In the genomic region with DNA sequence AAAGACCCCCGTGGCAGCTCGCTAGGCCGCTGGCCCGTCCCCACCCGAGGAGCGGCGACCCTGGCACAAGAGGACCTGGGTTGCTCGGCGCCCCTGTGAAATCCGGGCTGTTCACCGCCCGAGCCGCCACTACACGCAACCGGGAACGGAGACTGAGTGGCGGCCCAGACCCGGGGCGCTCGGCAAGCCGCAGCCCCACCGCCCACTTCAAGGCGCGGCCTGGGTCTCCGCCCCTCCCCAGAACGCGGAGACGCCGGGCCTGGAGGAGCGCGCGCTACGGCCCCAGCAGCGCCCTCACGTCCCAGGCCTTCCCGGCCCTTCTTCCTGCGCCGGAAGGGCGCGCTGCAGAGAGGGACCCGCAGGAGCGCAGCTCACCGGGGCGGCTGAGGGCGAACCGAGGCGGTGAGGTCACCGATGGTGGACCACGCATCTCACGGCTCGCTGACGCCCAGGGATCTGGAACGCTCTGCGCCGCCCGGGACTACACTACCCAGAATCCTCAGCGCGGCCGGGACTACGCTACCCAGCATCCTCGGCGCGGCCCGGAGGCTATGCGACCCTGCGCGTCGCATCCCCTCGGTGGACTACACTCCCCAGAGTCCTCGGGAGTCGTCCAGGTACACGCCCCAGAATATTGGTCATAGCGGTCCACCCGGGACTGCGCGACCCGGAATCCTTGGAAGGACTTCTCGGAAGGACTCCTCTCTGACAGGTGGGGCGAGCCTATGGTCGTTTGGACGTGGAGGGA, we compare ENCODE assay signal across 1 cellular context.
A peak's percentile ranks its signal among the peaks of the same experiment; 100 is the strongest.
TF ChIP-seq lines count a peak whose summit lies in the region.

Gene ZNF337, minus strand, starts transcription at position 470 of the 748 bp plus-strand sequence. CDS start 10,436 bp downstream, outside the sequence.

TF ChIP-seq in HepG2, 621 proteins besides CTCF, POLR2A, EP300 and RAD21 (continued from another document and continues in another):
- TF ChIP-seq ZBTB4 (CRISPR knock-in tag; IDR thresholded peaks at IDR 0.05; ENCODE audit: borderline replicate concordance) (peak; percentile 87; the same call in 1 of the 2 replicates), ZNF414 (CRISPR knock-in tag; IDR thresholded peaks at IDR 0.05) (peak; percentile 100), TBP (CRISPR knock-in tag; IDR thresholded peaks at IDR 0.05) (peak; percentile 99), HNRNPH1 (optimal IDR thresholded peaks at IDR 0.05; ENCODE audit: low read depth, low read length) (no peak), RELA (CRISPR knock-in tag; IDR thresholded peaks at IDR 0.05) (peak; percentile 90), AHDC1 (CRISPR knock-in tag; IDR thresholded peaks at IDR 0.05; ENCODE audit: borderline replicate concordance) (peak; percentile 89), ZNF30 (CRISPR knock-in tag; IDR thresholded peaks at IDR 0.05) (peak; percentile 94), WIZ (CRISPR knock-in tag; IDR thresholded peaks at IDR 0.05) (peak; percentile 90), ZMYM3 (CRISPR knock-in tag; IDR thresholded peaks at IDR 0.05) (peak; percentile 92), ZNF33B (CRISPR knock-in tag; IDR thresholded peaks at IDR 0.05) (peak; percentile 90), ZNF512 (CRISPR knock-in tag; IDR thresholded peaks at IDR 0.05) (peak; percentile 81), ELF3 (CRISPR knock-in tag; IDR thresholded peaks at IDR 0.05) (peak; percentile 88; the same call in 1 of the 2 replicates), SUZ12 (IDR thresholded peaks at IDR 0.05; ENCODE audit: low read depth, low read length) (peak; percentile 99), PHF8 (CRISPR knock-in tag; IDR thresholded peaks at IDR 0.05) (peak; percentile 100), NFATC3 (CRISPR knock-in tag; IDR thresholded peaks at IDR 0.05) (no peak), SYNCRIP (IDR thresholded peaks at IDR 0.05; ENCODE audit: insufficient read depth, low read depth, low read length) (no peak), ZNF780A (CRISPR knock-in tag; IDR thresholded peaks at IDR 0.05) (no peak), NONO (IDR thresholded peaks at IDR 0.05) (no peak), NONO (CRISPR knock-in tag; conservative IDR thresholded peaks at IDR 0.05) (peak; percentile 96), ZSCAN25 (CRISPR knock-in tag; IDR thresholded peaks at IDR 0.05) (peak; percentile 82), KDM3A (CRISPR knock-in tag; IDR thresholded peaks at IDR 0.05; ENCODE audit: low read depth) (peak; percentile 99), ZNF562 (CRISPR knock-in tag; IDR thresholded peaks at IDR 0.05; ENCODE audit: borderline replicate concordance) (no peak), ETV5 (CRISPR knock-in tag; IDR thresholded peaks at IDR 0.05; ENCODE audit: borderline replicate concordance) (peak; percentile 96)
- TF ChIP-seq, protein P1, sequence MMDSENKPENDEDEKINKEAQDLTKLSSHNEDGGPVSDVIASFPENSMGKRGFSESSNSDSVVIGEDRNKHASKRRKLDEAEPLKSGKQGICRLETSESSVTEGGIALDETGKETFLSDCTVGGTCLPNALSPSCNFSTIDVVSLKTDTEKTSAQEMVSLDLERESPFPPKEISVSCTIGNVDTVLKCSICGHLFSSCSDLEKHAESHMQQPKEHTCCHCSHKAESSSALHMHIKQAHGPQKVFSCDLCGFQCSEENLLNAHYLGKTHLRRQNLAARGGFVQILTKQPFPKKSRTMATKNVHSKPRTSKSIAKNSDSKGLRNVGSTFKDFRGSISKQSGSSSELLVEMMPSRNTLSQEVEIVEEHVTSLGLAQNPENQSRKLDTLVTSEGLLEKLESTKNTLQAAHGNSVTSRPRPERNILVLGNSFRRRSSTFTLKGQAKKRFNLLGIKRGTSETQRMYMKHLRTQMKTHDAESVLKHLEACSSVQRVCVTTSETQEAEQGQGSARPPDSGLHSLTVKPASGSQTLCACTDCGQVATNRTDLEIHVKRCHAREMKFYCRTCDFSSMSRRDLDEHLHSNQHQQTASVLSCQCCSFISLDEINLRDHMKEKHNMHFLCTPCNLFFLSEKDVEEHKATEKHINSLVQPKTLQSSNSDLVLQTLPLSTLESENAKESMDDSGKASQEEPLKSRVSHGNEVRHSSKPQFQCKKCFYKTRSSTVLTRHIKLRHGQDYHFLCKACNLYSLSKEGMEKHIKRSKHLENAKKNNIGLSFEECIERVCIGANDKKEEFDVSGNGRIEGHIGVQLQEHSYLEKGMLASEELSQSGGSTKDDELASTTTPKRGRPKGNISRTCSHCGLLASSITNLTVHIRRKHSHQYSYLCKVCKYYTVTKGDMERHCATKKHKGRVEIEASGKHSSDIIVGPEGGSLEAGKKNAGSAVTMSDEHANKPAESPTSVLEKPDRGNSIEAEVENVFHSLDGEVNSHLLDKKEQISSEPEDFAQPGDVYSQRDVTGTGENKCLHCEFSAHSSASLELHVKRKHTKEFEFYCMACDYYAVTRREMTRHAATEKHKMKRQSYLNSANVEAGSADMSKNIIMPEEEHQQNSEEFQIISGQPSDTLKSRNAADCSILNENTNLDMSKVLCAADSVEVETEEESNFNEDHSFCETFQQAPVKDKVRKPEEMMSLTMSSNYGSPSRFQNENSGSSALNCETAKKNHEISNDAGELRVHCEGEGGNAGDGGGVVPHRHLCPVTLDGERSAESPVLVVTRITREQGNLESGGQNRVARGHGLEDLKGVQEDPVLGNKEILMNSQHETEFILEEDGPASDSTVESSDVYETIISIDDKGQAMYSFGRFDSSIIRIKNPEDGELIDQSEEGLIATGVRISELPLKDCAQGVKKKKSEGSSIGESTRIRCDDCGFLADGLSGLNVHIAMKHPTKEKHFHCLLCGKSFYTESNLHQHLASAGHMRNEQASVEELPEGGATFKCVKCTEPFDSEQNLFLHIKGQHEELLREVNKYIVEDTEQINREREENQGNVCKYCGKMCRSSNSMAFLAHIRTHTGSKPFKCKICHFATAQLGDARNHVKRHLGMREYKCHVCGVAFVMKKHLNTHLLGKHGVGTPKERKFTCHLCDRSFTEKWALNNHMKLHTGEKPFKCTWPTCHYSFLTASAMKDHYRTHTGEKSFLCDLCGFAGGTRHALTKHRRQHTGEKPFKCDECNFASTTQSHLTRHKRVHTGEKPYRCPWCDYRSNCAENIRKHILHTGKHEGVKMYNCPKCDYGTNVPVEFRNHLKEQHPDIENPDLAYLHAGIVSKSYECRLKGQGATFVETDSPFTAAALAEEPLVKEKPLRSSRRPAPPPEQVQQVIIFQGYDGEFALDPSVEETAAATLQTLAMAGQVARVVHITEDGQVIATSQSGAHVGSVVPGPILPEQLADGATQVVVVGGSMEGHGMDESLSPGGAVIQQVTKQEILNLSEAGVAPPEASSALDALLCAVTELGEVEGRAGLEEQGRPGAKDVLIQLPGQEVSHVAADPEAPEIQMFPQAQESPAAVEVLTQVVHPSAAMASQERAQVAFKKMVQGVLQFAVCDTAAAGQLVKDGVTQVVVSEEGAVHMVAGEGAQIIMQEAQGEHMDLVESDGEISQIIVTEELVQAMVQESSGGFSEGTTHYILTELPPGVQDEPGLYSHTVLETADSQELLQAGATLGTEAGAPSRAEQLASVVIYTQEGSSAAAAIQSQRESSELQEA (CRISPR knock-in tag; IDR thresholded peaks at IDR 0.05; ENCODE audit: not compliant biosample characterization), result peak; percentile 97
- TF ChIP-seq, protein P2, sequence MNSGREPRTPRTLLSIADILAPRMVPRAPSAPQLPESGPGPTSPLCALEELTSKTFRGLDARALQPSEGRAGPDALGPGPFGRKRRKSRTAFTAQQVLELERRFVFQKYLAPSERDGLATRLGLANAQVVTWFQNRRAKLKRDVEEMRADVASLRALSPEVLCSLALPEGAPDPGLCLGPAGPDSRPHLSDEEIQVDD (CRISPR knock-in tag; IDR thresholded peaks at IDR 0.05; ENCODE audit: borderline replicate concordance), result peak; percentile 92; the same call in 1 of the 2 replicates
- TF ChIP-seq, protein P3, sequence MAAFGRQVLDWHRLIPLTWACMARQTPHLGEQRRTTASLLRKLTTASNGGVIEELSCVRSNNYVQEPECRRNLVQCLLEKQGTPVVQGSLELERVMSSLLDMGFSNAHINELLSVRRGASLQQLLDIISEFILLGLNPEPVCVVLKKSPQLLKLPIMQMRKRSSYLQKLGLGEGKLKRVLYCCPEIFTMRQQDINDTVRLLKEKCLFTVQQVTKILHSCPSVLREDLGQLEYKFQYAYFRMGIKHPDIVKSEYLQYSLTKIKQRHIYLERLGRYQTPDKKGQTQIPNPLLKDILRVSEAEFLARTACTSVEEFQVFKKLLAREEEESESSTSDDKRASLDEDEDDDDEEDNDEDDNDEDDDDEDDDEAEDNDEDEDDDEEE (CRISPR knock-in tag; IDR thresholded peaks at IDR 0.05), result peak; percentile 100
- TF ChIP-seq, protein P4, sequence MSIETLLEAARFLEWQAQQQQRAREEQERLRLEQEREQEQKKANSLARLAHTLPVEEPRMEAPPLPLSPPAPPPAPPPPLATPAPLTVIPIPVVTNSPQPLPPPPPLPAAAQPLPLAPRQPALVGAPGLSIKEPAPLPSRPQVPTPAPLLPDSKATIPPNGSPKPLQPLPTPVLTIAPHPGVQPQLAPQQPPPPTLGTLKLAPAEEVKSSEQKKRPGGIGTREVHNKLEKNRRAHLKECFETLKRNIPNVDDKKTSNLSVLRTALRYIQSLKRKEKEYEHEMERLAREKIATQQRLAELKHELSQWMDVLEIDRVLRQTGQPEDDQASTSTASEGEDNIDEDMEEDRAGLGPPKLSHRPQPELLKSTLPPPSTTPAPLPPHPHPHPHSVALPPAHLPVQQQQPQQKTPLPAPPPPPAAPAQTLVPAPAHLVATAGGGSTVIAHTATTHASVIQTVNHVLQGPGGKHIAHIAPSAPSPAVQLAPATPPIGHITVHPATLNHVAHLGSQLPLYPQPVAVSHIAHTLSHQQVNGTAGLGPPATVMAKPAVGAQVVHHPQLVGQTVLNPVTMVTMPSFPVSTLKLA (IDR thresholded peaks at IDR 0.05), result no peak
